8 cellular contexts compared by ENCODE assay signal in genomic region chr19:58474997-58475713, GRCh38. TPM values are rescaled to one million over a fixed set of nuclear protein-coding genes. Genes with fewer than 3 reads are reported as not detected.
A peak's percentile ranks its signal among the peaks of the same experiment; 100 is the strongest.
DNase-seq lines count a peak whose midpoint lies in the region; ATAC-seq, FAIRE-seq and TF ChIP-seq lines count a peak whose summit lies in the region.

No MANE protein-coding gene starts in this region.

- no peaks in the 10 kb centered on the region for H3K27me3 ChIP-seq in H7 (ENCODE audit: control insufficient read depth, insufficient read depth, low read length)

- peak overlapping the region; percentile 89 for H3K27ac ChIP-seq in C4-2B

- TF ChIP-seq CTCF in C4-2B (conservative IDR thresholded peaks at IDR 0.05), result no peak
- TF ChIP-seq CTCF in WI38 (IDR thresholded peaks at IDR 0.05; ENCODE audit: low read depth, low read length), result no peak

- H3K4me3 ChIP-seq in H7 (ENCODE audit: insufficient read depth, low read depth, low read length) (peak overlapping the region; percentile 80), WI38 (ENCODE audit: low read depth, low read length) (peak overlapping the region; percentile 66), iPS-11a (ENCODE audit: low read depth, low read length) (peak overlapping the region; percentile 73)

- peak; percentile 7 for ATAC-seq in stimulated activated naive CD8-positive, alpha-beta T cell treated with anti-CD3 and anti-CD28 coated beads, Interleukin-15, Interleukin-2, amounts not matched to agents 100 U/mL and 50 U/mL, for 24 hours
- ATAC-seq in GM21528 (IDR thresholded peaks at IDR 0.05; ENCODE audit: low FRiP score, unreplicated experiment), result no peak

- FAIRE-seq in RCC 7860 (lab: Jason Lieb, UNC), result no peak

- no peak for DNase-seq in H7
- no peak for DNase-seq in stimulated activated naive CD8-positive, alpha-beta T cell treated with anti-CD3 and anti-CD28 coated beads, Interleukin-15, Interleukin-2, amounts not matched to agents 100 U/mL and 50 U/mL, for 24 hours
- no peak for DNase-seq in RCC 7860 (ENCODE audit: low spot score)
- no peak for DNase-seq in HuH-7 (ENCODE audit: low spot score)

- no peaks in the 10 kb centered on the region; the same call in none of the 2 replicates for H3K36me3 ChIP-seq in H7 (replicated peaks; ENCODE audit: control insufficient read depth, insufficient read depth, low read length)

RNA-seq across cellular contexts. Expression of gene ZNF446, which starts 1.0 kb away (rescaled TPM):
- total RNA-seq in H7 (2014; rRNA removed; shearing (Covaris generic)), result 7.4 and 8.4 TPM in 2 replicates

RNA-seq across cellular contexts. Expression of gene ZNF324, which starts 8.3 kb away (rescaled TPM):
- 6.6 and 6.8 TPM in 2 replicates for total RNA-seq in H7 (2014; rRNA removed; shearing (Covaris generic))

RNA-seq across cellular contexts. Expression of gene ZNF324B, which starts 23.7 kb away (rescaled TPM):
- total RNA-seq in H7 (2014; rRNA removed; shearing (Covaris generic)), result 2.6 and 4.7 TPM in 2 replicates

RNA-seq across cellular contexts. Expression of gene ZNF132, which starts 35.2 kb away (rescaled TPM):
- 2.1 and 3.8 TPM in 2 replicates for total RNA-seq in H7 (2014; rRNA removed; shearing (Covaris generic))

RNA-seq across cellular contexts. Expression of gene SLC27A5, which starts 36.6 kb away (rescaled TPM):
- 19.4 and 23.9 TPM in 2 replicates for total RNA-seq in H7 (2014; rRNA removed; shearing (Covaris generic))
